17 cellular contexts compared by ENCODE assay signal in genomic region chr1:224317383-224318045, GRCh38. TPM values are rescaled to one million over a fixed set of nuclear protein-coding genes. Genes with fewer than 3 reads are reported as not detected.
DNase-seq lines count a peak whose midpoint lies in the region; ATAC-seq and TF ChIP-seq lines count a peak whose summit lies in the region.
"Had no signal": no experiment of that assay in that cellular context is flagged by ENCODE, and none has a peak within 500 bp of the region (broad histone marks: within the 10 kb centered on the region; RNA-seq: fewer than 3 reads in every experiment).

No MANE protein-coding gene starts in this region.

- DNase-seq in activated T-cell treated with anti-CD3 and anti-CD28 coated beads, Interleukin-2, amount 50 U/mL, for 72 hours, result no peak
- DNase-seq in activated T-cell treated with anti-CD3 and anti-CD28 coated beads for 4 hours, result no peak
- peak; percentile 49 for DNase-seq in NCI-H2107 (lab: John Stamatoyannopoulos, UW)
- peak; percentile 16 to 37 for DNase-seq in SHP77 (lab: John Stamatoyannopoulos, UW)
- no peak for DNase-seq in stimulated activated effector memory CD8-positive, alpha-beta T cell treated with anti-CD3 and anti-CD28 coated beads, Interleukin-12 subunit alpha, Interleukin-12 subunit beta, amount 100 ng/mL, for 72 hours (ENCODE audit: low spot score in 2 of 2)
- DNase-seq in islet precursor cell, result no peak
- DNase-seq in mesothelial cell of epicardium (ENCODE audit: low spot score in 2 of 2, unreplicated experiment in 2 of 2), result no peak
- DNase-seq: activated CD4-positive, alpha-beta T cell treated with anti-CD3 and anti-CD28 coated beads for 36 hours; activated T-cell treated with anti-CD3 and anti-CD28 coated beads, Interleukin-2, amount 50 U/mL, for 4 hours; caudate nucleus; CD8-positive, alpha-beta T cell; effector memory CD8-positive, alpha-beta T cell; kidney; stimulated activated naive CD4-positive, alpha-beta T cell; T1000 had no signal

- ATAC-seq in activated T-cell treated with anti-CD3 and anti-CD28 coated beads, Interleukin-2, amount 50 U/mL, for 72 hours (replicated peaks in 1 of 2), result no peak
- no peak for ATAC-seq in stimulated activated effector memory CD8-positive, alpha-beta T cell treated with anti-CD3 and anti-CD28 coated beads, Interleukin-12 subunit alpha, Interleukin-12 subunit beta, amount 100 ng/mL, for 72 hours
- no peak for ATAC-seq in HG02870 (IDR thresholded peaks at IDR 0.05; ENCODE audit: unreplicated experiment)
- ATAC-seq: activated CD4-positive, alpha-beta T cell treated with anti-CD3 and anti-CD28 coated beads for 36 hours; activated T-cell treated with anti-CD3 and anti-CD28 coated beads, Interleukin-2, amount 50 U/mL, for 4 hours; CD8-positive, alpha-beta T cell; effector memory CD8-positive, alpha-beta T cell had no signal

- H3K4me1 Mint-ChIP-seq in activated T-cell treated with anti-CD3 and anti-CD28 coated beads, Interleukin-2, amount 50 U/mL, for 72 hours (ENCODE audit: low read depth), result peaks cover 8% of the 10 kb centered on the region
- peaks cover 11% of the 10 kb centered on the region for H3K4me1 Mint-ChIP-seq in stimulated activated effector memory CD8-positive, alpha-beta T cell treated with anti-CD3 and anti-CD28 coated beads, Interleukin-12 subunit alpha, Interleukin-12 subunit beta, amount 100 ng/mL, for 72 hours
- H3K4me1 Mint-ChIP-seq in mesothelial cell of epicardium, result no peaks in the 10 kb centered on the region

- no peaks in the 10 kb centered on the region for H3K27me3 Mint-ChIP-seq in activated T-cell treated with anti-CD3 and anti-CD28 coated beads, Interleukin-2, amount 50 U/mL, for 72 hours (ENCODE audit: low read depth)
- H3K27me3 Mint-ChIP-seq in mesothelial cell of epicardium (ENCODE audit: low read depth), result no peaks in the 10 kb centered on the region
- H3K27me3 Mint-ChIP-seq: activated CD4-positive, alpha-beta T cell treated with anti-CD3 and anti-CD28 coated beads for 36 hours; effector memory CD8-positive, alpha-beta T cell; IgD-negative memory B cell had no signal

- H3K36me3 Mint-ChIP-seq in activated T-cell treated with anti-CD3 and anti-CD28 coated beads, Interleukin-2, amount 50 U/mL, for 72 hours (ENCODE audit: insufficient read depth in 2 of 2), result peaks cover 0 to 3% of the 10 kb centered on the region in 2 donors
- H3K36me3 Mint-ChIP-seq in stimulated activated effector memory CD8-positive, alpha-beta T cell treated with anti-CD3 and anti-CD28 coated beads, Interleukin-12 subunit alpha, Interleukin-12 subunit beta, amount 100 ng/mL, for 72 hours, result peaks cover 67% of the 10 kb centered on the region
- H3K36me3 Mint-ChIP-seq in mesothelial cell of epicardium, result peaks cover 10% of the 10 kb centered on the region

- H3K27ac Mint-ChIP-seq in activated T-cell treated with anti-CD3 and anti-CD28 coated beads, Interleukin-2, amount 50 U/mL, for 72 hours, result peak overlapping the region; percentile 63
- peak overlapping the region; percentile 8 for H3K27ac Mint-ChIP-seq in stimulated activated effector memory CD8-positive, alpha-beta T cell treated with anti-CD3 and anti-CD28 coated beads, Interleukin-12 subunit alpha, Interleukin-12 subunit beta, amount 100 ng/mL, for 72 hours
- H3K27ac Mint-ChIP-seq in mesothelial cell of epicardium, result no peak overlapping the region
- H3K27ac Mint-ChIP-seq: activated CD4-positive, alpha-beta T cell treated with anti-CD3 and anti-CD28 coated beads for 36 hours; CD8-positive, alpha-beta T cell; IgD-negative memory B cell had no signal

- H3K9me3 Mint-ChIP-seq in activated T-cell treated with anti-CD3 and anti-CD28 coated beads, Interleukin-2, amount 50 U/mL, for 72 hours, result no peaks in the 10 kb centered on the region
- H3K9me3 Mint-ChIP-seq in stimulated activated effector memory CD8-positive, alpha-beta T cell treated with anti-CD3 and anti-CD28 coated beads, Interleukin-12 subunit alpha, Interleukin-12 subunit beta, amount 100 ng/mL, for 72 hours, result no peaks in the 10 kb centered on the region
- no peaks in the 10 kb centered on the region for H3K9me3 Mint-ChIP-seq in mesothelial cell of epicardium
- H3K9me3 Mint-ChIP-seq: activated T-cell treated with anti-CD3 and anti-CD28 coated beads, Interleukin-2, amount 50 U/mL, for 4 hours; CD8-positive, alpha-beta T cell; effector memory CD8-positive, alpha-beta T cell; IgD-negative memory B cell had no signal

- no peak for TF ChIP-seq CTCF in mesothelial cell of epicardium (IDR thresholded peaks at IDR 0.05; ENCODE audit: unreplicated experiment)

- no peak overlapping the region for H3K4me3 Mint-ChIP-seq in activated T-cell treated with anti-CD3 and anti-CD28 coated beads, Interleukin-2, amount 50 U/mL, for 72 hours
- no peak overlapping the region for H3K4me3 Mint-ChIP-seq in stimulated activated effector memory CD8-positive, alpha-beta T cell treated with anti-CD3 and anti-CD28 coated beads, Interleukin-12 subunit alpha, Interleukin-12 subunit beta, amount 100 ng/mL, for 72 hours
- H3K4me3 Mint-ChIP-seq in mesothelial cell of epicardium, result no peak overlapping the region
- H3K4me3 Mint-ChIP-seq: activated CD4-positive, alpha-beta T cell treated with anti-CD3 and anti-CD28 coated beads for 36 hours; activated T-cell treated with anti-CD3 and anti-CD28 coated beads, Interleukin-2, amount 50 U/mL, for 4 hours; CD8-positive, alpha-beta T cell; effector memory CD8-positive, alpha-beta T cell; IgD-negative memory B cell had no signal

RNA-seq across cellular contexts. Expression of gene NVL, which starts 12.5 kb away (rescaled TPM):
- total RNA-seq in activated T-cell treated with anti-CD3 and anti-CD28 coated beads, Interleukin-2, amount 50 U/mL, for 72 hours, result 10 to 100 TPM; 39.0 to 51.7 TPM
- total RNA-seq in mesothelial cell of epicardium, result 35.9 to 39.4 TPM (median 38.0 TPM) in 3 replicates

RNA-seq across cellular contexts. Expression of gene CNIH4, which starts 39.2 kb away (rescaled TPM):
- total RNA-seq in activated T-cell treated with anti-CD3 and anti-CD28 coated beads, Interleukin-2, amount 50 U/mL, for 72 hours, result 10 to 100 TPM; 50.3 to 55.3 TPM
- 39.6 to 40.2 TPM (median 39.6 TPM) in 3 replicates for total RNA-seq in mesothelial cell of epicardium

Comparison
In these comparisons a context has a peak if more than half of its experiments do, and no peak if none do; other contexts are left out.
1. DNase-seq: peak in NCI-H2107 (single experiment) and SHP77 (2 of 2); none in activated T-cell treated with anti-CD3 and anti-CD28 coated beads, Interleukin-2, amount 50 U/mL, for 72 hours (0 of 2), activated T-cell treated with anti-CD3 and anti-CD28 coated beads for 4 hours (single experiment), stimulated activated effector memory CD8-positive, alpha-beta T cell treated with anti-CD3 and anti-CD28 coated beads, Interleukin-12 subunit alpha, Interleukin-12 subunit beta, amount 100 ng/mL, for 72 hours (0 of 2), islet precursor cell (single experiment) and mesothelial cell of epicardium (0 of 2).